In the genomic region with DNA sequence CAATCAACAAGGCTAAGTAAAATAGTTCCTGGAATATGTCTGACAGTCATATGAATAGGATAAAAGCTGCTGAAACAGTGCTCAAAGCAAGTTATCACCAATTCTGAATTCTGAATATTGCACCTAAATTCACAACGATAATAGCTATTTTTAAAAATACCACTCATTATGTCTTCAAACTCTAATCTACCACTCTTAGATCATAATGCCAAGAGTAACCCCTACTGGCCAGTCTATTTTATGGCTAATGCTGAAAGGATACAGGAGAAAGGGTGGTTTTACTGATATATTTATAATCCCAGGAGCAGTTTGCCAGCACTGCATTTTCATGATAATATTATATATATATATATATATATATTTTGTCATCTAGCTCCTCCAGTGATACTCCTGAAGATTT, we compare ENCODE assay signal across 10 cellular contexts.
A peak's percentile ranks its signal among the peaks of the same experiment; 100 is the strongest.
DNase-seq lines count a peak whose midpoint lies in the region; ATAC-seq and TF ChIP-seq lines count a peak whose summit lies in the region.
"Had no signal": no experiment of that assay in that cellular context is flagged by ENCODE, and none has a peak within 500 bp of the region (broad histone marks: within the 10 kb centered on the region; RNA-seq: fewer than 3 reads in every experiment).

No MANE protein-coding gene starts in this region.

- no peak overlapping the region for H3K4me2 ChIP-seq in smooth muscle cell

- no peaks in the 10 kb centered on the region for H3K36me3 ChIP-seq in smooth muscle cell (ENCODE audit: low read depth)
- H3K36me3 ChIP-seq: BLaER1 treated with 17β-estradiol and CSF1 and Interleukin-3, amounts not matched to agents 10 nM and 100 nM; pancreas had no signal

- H3K27me3 ChIP-seq in smooth muscle cell (ENCODE audit: low read depth), result no peaks in the 10 kb centered on the region
- H3K27me3 ChIP-seq: BLaER1 treated with 17β-estradiol and CSF1 and Interleukin-3, amounts not matched to agents 10 nM and 100 nM; pancreas had no signal

- no peak overlapping the region for H3K27ac ChIP-seq in smooth muscle cell (ENCODE audit: low read depth)
- H3K27ac ChIP-seq: BLaER1 treated with 17β-estradiol and CSF1 and Interleukin-3, amounts not matched to agents 10 nM and 100 nM; pancreas had no signal

- no peaks in the 10 kb centered on the region for H3F3A ChIP-seq in smooth muscle cell (ENCODE audit: low read depth)

- H3K4me1 ChIP-seq in smooth muscle cell (ENCODE audit: low read depth), result peaks cover 12% of the 10 kb centered on the region

- no peaks in the 10 kb centered on the region for H3K9me3 ChIP-seq in smooth muscle cell (replicated peaks; ENCODE audit: low read depth)
- H3K9me3 ChIP-seq: BLaER1 treated with 17β-estradiol and CSF1 and Interleukin-3, amounts not matched to agents 10 nM and 100 nM; pancreas had no signal

- no peak overlapping the region for H2AFZ ChIP-seq in smooth muscle cell (ENCODE audit: low read depth)

- DNase-seq in NCI-H2227 treated with DMSO at 0.1 percent for 48 hours (lab: John Stamatoyannopoulos, UW), result peak; percentile 8
- DNase-seq in NCI-H2227 (lab: John Stamatoyannopoulos, UW; ENCODE audit: unreplicated experiment), result no peak
- DNase-seq in Kasumi-1 (lab: John Stamatoyannopoulos, UW), result peak; percentile 63 to 72
- DNase-seq in dermis blood vessel endothelial cell, result peak; percentile 69
- DNase-seq in smooth muscle cell (lab: John Stamatoyannopoulos, UW; ENCODE audit: unreplicated experiment), result no peak
- no peak for DNase-seq in 8988T
- DNase-seq in NCI-H2081 treated with DMSO at 0.1 percent for 48 hours (lab: John Stamatoyannopoulos, UW), result no peak
- DNase-seq: pancreas had no signal

- H3K79me2 ChIP-seq in smooth muscle cell (ENCODE audit: low read depth), result peaks cover 8% of the 10 kb centered on the region

- ATAC-seq in HG02571 (IDR thresholded peaks at IDR 0.05; ENCODE audit: unreplicated experiment), result no peak

- TF ChIP-seq CTCF in smooth muscle cell (IDR thresholded peaks at IDR 0.05; ENCODE audit: borderline replicate concordance, insufficient read depth, poor library complexity, severe bottlenecking), result peak; percentile 33

- WGBS in smooth muscle cell (ENCODE audit: low lambda C conversion rate), result 59% methylated on average over 1 of the region's 1 CpG

- H3K9ac ChIP-seq in smooth muscle cell (ENCODE audit: low read depth), result no peak overlapping the region
- H3K9ac ChIP-seq: BLaER1 treated with 17β-estradiol and CSF1 and Interleukin-3, amounts not matched to agents 10 nM and 100 nM had no signal

- H4K20me1 ChIP-seq in smooth muscle cell (ENCODE audit: low read depth), result peaks cover 56% of the 10 kb centered on the region
- H4K20me1 ChIP-seq: BLaER1 treated with 17β-estradiol and CSF1 and Interleukin-3, amounts not matched to agents 10 nM and 100 nM had no signal

- no peak overlapping the region for H3K4me3 ChIP-seq in smooth muscle cell
- H3K4me3 ChIP-seq: BLaER1 treated with 17β-estradiol and CSF1 and Interleukin-3, amounts not matched to agents 10 nM and 100 nM; pancreas had no signal

Comparison
In these comparisons a context has a peak if more than half of its experiments do, and no peak if none do; other contexts are left out.
1. DNase-seq: peak in NCI-H2227 treated with DMSO at 0.1 percent for 48 hours (single experiment), Kasumi-1 (2 of 2) and dermis blood vessel endothelial cell (single experiment); none in NCI-H2227 (single experiment), smooth muscle cell (single experiment), 8988T (single experiment) and NCI-H2081 treated with DMSO at 0.1 percent for 48 hours (single experiment).